ENCODE assay signal across 30 cellular contexts in genomic region chr5:94564812-94565211, GRCh38.
"Had no signal": no experiment of that assay in that cellular context is flagged by ENCODE, and none has a peak within 500 bp of the region (broad histone marks: within the 10 kb centered on the region; RNA-seq: fewer than 3 reads in every experiment).

No MANE protein-coding gene starts in this region.

- DNase-seq: activated B cell treated with CpG ODN at 0.5 μM for 24 hours; activated CD4-positive, alpha-beta memory T cell treated with anti-CD3 and anti-CD28 coated beads for 36 hours; activated CD4-positive, alpha-beta T cell treated with anti-CD3 and anti-CD28 coated beads for 4 hours; activated CD4-positive, alpha-beta T cell treated with anti-CD3 and anti-CD28 coated beads, Interleukin-2, amount 10 ng/mL, durations not matched to agents 24 days and 14 days; activated CD4-positive, alpha-beta T cell treated with anti-CD3 and anti-CD28 coated beads, Interleukin-2, amount 50 U/mL, for 1 hour; activated CD4-positive, alpha-beta T cell treated with anti-CD3 and anti-CD28 coated beads, Interleukin-2, amount 50 U/mL, for 4 hours; activated CD4-positive, CD25-positive, alpha-beta regulatory T cell treated with anti-CD3 and anti-CD28 coated beads, Interleukin-2, amount 50 U/mL, for 72 hours; activated CD8-positive, alpha-beta memory T cell treated with anti-CD3 and anti-CD28 coated beads, Interleukin-2, amount 50 U/mL, for 4 hours; activated CD8-positive, alpha-beta T cell treated with anti-CD3 and anti-CD28 coated beads for 36 hours; activated effector memory CD4-positive, alpha-beta T cell treated with anti-CD3 and anti-CD28 coated beads, Interleukin-2, amount 50 U/mL, for 16 hours; activated gamma-delta T cell treated with Interleukin-2 at 50 U/mL for 16 hours; activated naive CD4-positive, alpha-beta T cell; activated naive CD4-positive, alpha-beta T cell treated with anti-CD3 and anti-CD28 coated beads, Interleukin-2, amount 10 ng/mL, durations not matched to agents 7 days and 5 days; activated naive CD8-positive, alpha-beta T cell treated with anti-CD3 and anti-CD28 coated beads, Interleukin-2, amount 10 ng/mL, durations not matched to agents 7 days and 5 days; activated naive CD8-positive, alpha-beta T cell treated with anti-CD3 and anti-CD28 coated beads, Interleukin-2, amount 50 U/mL, for 24 hours; activated T-cell treated with anti-CD3 and anti-CD28 coated beads for 4 hours; activated T-cell treated with anti-CD3 and anti-CD28 coated beads, Interleukin-2, amount 50 U/mL, for 1 hour; activated T-cell treated with anti-CD3 and anti-CD28 coated beads, Interleukin-2, amount 50 U/mL, for 4 hours; activated T-cell treated with anti-CD3 and anti-CD28 coated beads, Interleukin-2, amount 50 U/mL, for 72 hours; amygdala; anterior cingulate cortex; caudate nucleus; T-helper 2 cell; T-helper 9 cell had no signal

- H3K27me3 Mint-ChIP-seq: activated B cell treated with CpG ODN at 0.5 μM for 24 hours; activated CD4-positive, alpha-beta memory T cell treated with anti-CD3 and anti-CD28 coated beads for 36 hours; activated CD8-positive, alpha-beta T cell treated with anti-CD3 and anti-CD28 coated beads for 36 hours; activated naive CD4-positive, alpha-beta T cell treated with anti-CD3 and anti-CD28 coated beads, Interleukin-2, amount 10 ng/mL, durations not matched to agents 7 days and 5 days; activated naive CD4-positive, alpha-beta T cell treated with anti-CD3 and anti-CD28 coated beads, Interleukin-2, amount 50 U/mL, for 24 hours; activated naive CD8-positive, alpha-beta T cell; activated naive CD8-positive, alpha-beta T cell treated with anti-CD3 and anti-CD28 coated beads, Interleukin-2, amount 10 ng/mL, durations not matched to agents 7 days and 5 days; activated naive CD8-positive, alpha-beta T cell treated with anti-CD3 and anti-CD28 coated beads, Interleukin-2, amount 50 U/mL, for 24 hours; activated T-helper 17 cell treated with anti-CD3 and anti-CD28 coated beads, Interleukin-2, amount 50 U/mL, for 72 hours; brain had no signal

- H3K4me1 Mint-ChIP-seq: activated B cell treated with CpG ODN at 0.5 μM for 24 hours; activated CD4-positive, alpha-beta T cell treated with anti-CD3 and anti-CD28 coated beads, Interleukin-2, amount 10 ng/mL, durations not matched to agents 24 days and 14 days; activated naive CD4-positive, alpha-beta T cell treated with anti-CD3 and anti-CD28 coated beads, Interleukin-2, amount 10 ng/mL, durations not matched to agents 7 days and 5 days; activated naive CD4-positive, alpha-beta T cell treated with anti-CD3 and anti-CD28 coated beads, Interleukin-2, amount 50 U/mL, for 24 hours; activated naive CD8-positive, alpha-beta T cell treated with anti-CD3 and anti-CD28 coated beads, Interleukin-2, amount 10 ng/mL, durations not matched to agents 7 days and 5 days; activated naive CD8-positive, alpha-beta T cell treated with anti-CD3 and anti-CD28 coated beads, Interleukin-2, amount 50 U/mL, for 24 hours; activated T-helper 17 cell treated with anti-CD3 and anti-CD28 coated beads, Interleukin-2, amount 50 U/mL, for 72 hours had no signal

- H3K9me3 Mint-ChIP-seq: activated B cell treated with CpG ODN at 0.5 μM for 24 hours; activated CD4-positive, alpha-beta memory T cell treated with anti-CD3 and anti-CD28 coated beads for 36 hours; activated CD4-positive, alpha-beta T cell treated with anti-CD3 and anti-CD28 coated beads, Interleukin-2, amount 10 ng/mL, durations not matched to agents 24 days and 14 days; activated CD8-positive, alpha-beta T cell treated with anti-CD3 and anti-CD28 coated beads for 36 hours; activated naive CD4-positive, alpha-beta T cell treated with anti-CD3 and anti-CD28 coated beads, Interleukin-2, amount 10 ng/mL, durations not matched to agents 7 days and 5 days; activated naive CD4-positive, alpha-beta T cell treated with anti-CD3 and anti-CD28 coated beads, Interleukin-2, amount 50 U/mL, for 24 hours; activated naive CD8-positive, alpha-beta T cell treated with anti-CD3 and anti-CD28 coated beads, Interleukin-2, amount 10 ng/mL, durations not matched to agents 7 days and 5 days; activated naive CD8-positive, alpha-beta T cell treated with anti-CD3 and anti-CD28 coated beads, Interleukin-2, amount 50 U/mL, for 24 hours; activated T-cell treated with anti-CD3 and anti-CD28 coated beads, Interleukin-2, amount 50 U/mL, for 4 hours; activated T-cell treated with anti-CD3 and anti-CD28 coated beads, Interleukin-2, amount 50 U/mL, for 72 hours; activated T-helper 1 cell treated with anti-CD3 and anti-CD28 coated beads, Interleukin-12 subunit alpha, Interleukin-12 subunit beta, Interleukin-2, Interleukin-4 antibody, amounts not matched to agents 30 ng/mL and 10 ng/mL and 1 ng/mL, durations not matched to agents 14 hours and 24 hours and 36 hours; activated T-helper 17 cell treated with anti-CD3 and anti-CD28 coated beads, Interleukin-2, amount 50 U/mL, for 72 hours; brain; T-helper 2 cell treated with Interferon-gamma antibody and Interleukin-4, amounts not matched to agents 5 μg/mL and 100 μg/mL, for 36 hours had no signal

- H3K36me3 Mint-ChIP-seq: activated CD4-positive, alpha-beta memory T cell treated with anti-CD3 and anti-CD28 coated beads for 36 hours; activated naive CD4-positive, alpha-beta T cell treated with anti-CD3 and anti-CD28 coated beads, Interleukin-2, amount 10 ng/mL, durations not matched to agents 7 days and 5 days; activated naive CD4-positive, alpha-beta T cell treated with anti-CD3 and anti-CD28 coated beads, Interleukin-2, amount 50 U/mL, for 24 hours; activated naive CD8-positive, alpha-beta T cell; activated naive CD8-positive, alpha-beta T cell treated with anti-CD3 and anti-CD28 coated beads, Interleukin-2, amount 10 ng/mL, durations not matched to agents 7 days and 5 days; brain had no signal

- H3K27ac Mint-ChIP-seq: activated B cell treated with CpG ODN at 0.5 μM for 24 hours; activated CD4-positive, alpha-beta memory T cell treated with anti-CD3 and anti-CD28 coated beads for 36 hours; activated CD4-positive, alpha-beta T cell treated with anti-CD3 and anti-CD28 coated beads, Interleukin-2, amount 10 ng/mL, durations not matched to agents 24 days and 14 days; activated CD8-positive, alpha-beta T cell treated with anti-CD3 and anti-CD28 coated beads for 36 hours; activated naive CD4-positive, alpha-beta T cell treated with anti-CD3 and anti-CD28 coated beads, Interleukin-2, amount 10 ng/mL, durations not matched to agents 7 days and 5 days; activated naive CD4-positive, alpha-beta T cell treated with anti-CD3 and anti-CD28 coated beads, Interleukin-2, amount 50 U/mL, for 24 hours; activated naive CD8-positive, alpha-beta T cell; activated naive CD8-positive, alpha-beta T cell treated with anti-CD3 and anti-CD28 coated beads, Interleukin-2, amount 10 ng/mL, durations not matched to agents 7 days and 5 days; activated naive CD8-positive, alpha-beta T cell treated with anti-CD3 and anti-CD28 coated beads, Interleukin-2, amount 50 U/mL, for 24 hours; activated T-cell treated with anti-CD3 and anti-CD28 coated beads, Interleukin-2, amount 50 U/mL, for 72 hours; activated T-helper 1 cell treated with anti-CD3 and anti-CD28 coated beads, Interleukin-12 subunit alpha, Interleukin-12 subunit beta, Interleukin-2, Interleukin-4 antibody, amounts not matched to agents 30 ng/mL and 10 ng/mL and 1 ng/mL, durations not matched to agents 14 hours and 24 hours and 36 hours; activated T-helper 17 cell treated with anti-CD3 and anti-CD28 coated beads, Interleukin-2, amount 50 U/mL, for 72 hours; brain; T-helper 2 cell treated with Interferon-gamma antibody and Interleukin-4, amounts not matched to agents 5 μg/mL and 100 μg/mL, for 36 hours had no signal

- ATAC-seq: activated CD8-positive, alpha-beta T cell treated with anti-CD3 and anti-CD28 coated beads for 36 hours; activated naive CD8-positive, alpha-beta T cell treated with anti-CD3 and anti-CD28 coated beads, Interleukin-2, amount 50 U/mL, for 24 hours; activated T-cell treated with anti-CD3 and anti-CD28 coated beads, Interleukin-2, amount 50 U/mL, for 4 hours; activated T-cell treated with anti-CD3 and anti-CD28 coated beads, Interleukin-2, amount 50 U/mL, for 72 hours; activated T-helper 17 cell treated with anti-CD3 and anti-CD28 coated beads, Interleukin-2, amount 50 U/mL, for 72 hours had no signal

- H3K4me3 Mint-ChIP-seq: activated B cell treated with CpG ODN at 0.5 μM for 24 hours; activated CD4-positive, alpha-beta memory T cell treated with anti-CD3 and anti-CD28 coated beads for 36 hours; activated CD4-positive, alpha-beta T cell treated with anti-CD3 and anti-CD28 coated beads, Interleukin-2, amount 10 ng/mL, durations not matched to agents 24 days and 14 days; activated CD8-positive, alpha-beta T cell treated with anti-CD3 and anti-CD28 coated beads for 36 hours; activated naive CD4-positive, alpha-beta T cell treated with anti-CD3 and anti-CD28 coated beads, Interleukin-2, amount 10 ng/mL, durations not matched to agents 7 days and 5 days; activated naive CD4-positive, alpha-beta T cell treated with anti-CD3 and anti-CD28 coated beads, Interleukin-2, amount 50 U/mL, for 24 hours; activated naive CD8-positive, alpha-beta T cell; activated naive CD8-positive, alpha-beta T cell treated with anti-CD3 and anti-CD28 coated beads, Interleukin-2, amount 10 ng/mL, durations not matched to agents 7 days and 5 days; activated naive CD8-positive, alpha-beta T cell treated with anti-CD3 and anti-CD28 coated beads, Interleukin-2, amount 50 U/mL, for 24 hours; activated T-cell treated with anti-CD3 and anti-CD28 coated beads, Interleukin-2, amount 50 U/mL, for 4 hours; activated T-cell treated with anti-CD3 and anti-CD28 coated beads, Interleukin-2, amount 50 U/mL, for 72 hours; activated T-helper 1 cell treated with anti-CD3 and anti-CD28 coated beads, Interleukin-12 subunit alpha, Interleukin-12 subunit beta, Interleukin-2, Interleukin-4 antibody, amounts not matched to agents 30 ng/mL and 10 ng/mL and 1 ng/mL, durations not matched to agents 14 hours and 24 hours and 36 hours; activated T-helper 17 cell treated with anti-CD3 and anti-CD28 coated beads, Interleukin-2, amount 50 U/mL, for 72 hours; brain; T-helper 2 cell treated with Interferon-gamma antibody and Interleukin-4, amounts not matched to agents 5 μg/mL and 100 μg/mL, for 36 hours had no signal
